ENCODE assay signal across 8 cellular contexts in genomic region chr6:122399348-122400120, GRCh38.
A peak's percentile ranks its signal among the peaks of the same experiment; 100 is the strongest.
DNase-seq lines count a peak whose midpoint lies in the region; ATAC-seq and TF ChIP-seq lines count a peak whose summit lies in the region.

HSF2 (plus strand) TSS chr6:122399652; CDS start chr6:122399738, 86 bp downstream.

- peak within 1 kb of the TSS; percentile 89 for H3K27ac Mint-ChIP-seq in central memory CD8-positive, alpha-beta T cell (ENCODE audit: low read depth)

- peaks cover 29% of the 10 kb centered on the region for H3K4me1 Mint-ChIP-seq in central memory CD8-positive, alpha-beta T cell

- no peaks in the 10 kb centered on the region for H3K9me3 Mint-ChIP-seq in central memory CD8-positive, alpha-beta T cell

- peak; percentile 99 for ATAC-seq in HG03196 (IDR thresholded peaks at IDR 0.05; ENCODE audit: unreplicated experiment)
- ATAC-seq in central memory CD8-positive, alpha-beta T cell (replicated peaks; ENCODE audit: extremely low read depth, poor library complexity, severe bottlenecking): peak; percentile 98

- in situ Hi-C loops in GM18951 (cut with MboI; ENCODE audit: low sequenced_read_pairs, unreplicated experiment): loop anchor here (25.0 kb wide), 1 partner anchor 138 kb away; no protein-coding TSS in a partner anchor

- peak within 1 kb of the TSS; percentile 96 for H3K4me3 Mint-ChIP-seq in central memory CD8-positive, alpha-beta T cell

- peak; percentile 96 for DNase-seq in AG08396 (ENCODE audit: low spot score)
- DNase-seq in NCI-H345 (lab: John Stamatoyannopoulos, UW): peak; percentile 98
- DNase-seq in activated CD4-positive, CD25-positive, alpha-beta regulatory T cell (lab: John Stamatoyannopoulos, UW): peak; percentile 78 to 92 (median 87)
- DNase-seq in central memory CD8-positive, alpha-beta T cell (ENCODE audit: low spot score in 2 of 2): peak; percentile 68 to 89
- DNase-seq in islet precursor cell: peak; percentile 100
- peak; percentile 82 to 96 (median 91) for DNase-seq in stimulated activated CD4-positive, alpha-beta T cell treated with anti-CD3 and anti-CD28 coated beads, Interleukin-12 subunit alpha, Interleukin-12 subunit beta, amount 100 ng/mL, for 48 hours (ENCODE audit: low read depth in 2 of 3, low spot score in 1 of 3)

- no peaks in the 10 kb centered on the region for H3K27me3 Mint-ChIP-seq in central memory CD8-positive, alpha-beta T cell

- TF ChIP-seq POLR2A in GM18951 (IDR thresholded peaks at IDR 0.05; ENCODE audit: extremely low read depth, insufficient read depth, insufficient read length): peak; percentile 69

- peaks cover 5% of the 10 kb centered on the region for H3K36me3 Mint-ChIP-seq in central memory CD8-positive, alpha-beta T cell (ENCODE audit: insufficient read depth)

Comparison
In these comparisons a context has a peak if more than half of its experiments do, and no peak if none do; other contexts are left out.
1. Peak in every context shown above with its lines: DNase-seq and ATAC-seq.